8 cellular contexts compared by ENCODE assay signal in the genomic region with DNA sequence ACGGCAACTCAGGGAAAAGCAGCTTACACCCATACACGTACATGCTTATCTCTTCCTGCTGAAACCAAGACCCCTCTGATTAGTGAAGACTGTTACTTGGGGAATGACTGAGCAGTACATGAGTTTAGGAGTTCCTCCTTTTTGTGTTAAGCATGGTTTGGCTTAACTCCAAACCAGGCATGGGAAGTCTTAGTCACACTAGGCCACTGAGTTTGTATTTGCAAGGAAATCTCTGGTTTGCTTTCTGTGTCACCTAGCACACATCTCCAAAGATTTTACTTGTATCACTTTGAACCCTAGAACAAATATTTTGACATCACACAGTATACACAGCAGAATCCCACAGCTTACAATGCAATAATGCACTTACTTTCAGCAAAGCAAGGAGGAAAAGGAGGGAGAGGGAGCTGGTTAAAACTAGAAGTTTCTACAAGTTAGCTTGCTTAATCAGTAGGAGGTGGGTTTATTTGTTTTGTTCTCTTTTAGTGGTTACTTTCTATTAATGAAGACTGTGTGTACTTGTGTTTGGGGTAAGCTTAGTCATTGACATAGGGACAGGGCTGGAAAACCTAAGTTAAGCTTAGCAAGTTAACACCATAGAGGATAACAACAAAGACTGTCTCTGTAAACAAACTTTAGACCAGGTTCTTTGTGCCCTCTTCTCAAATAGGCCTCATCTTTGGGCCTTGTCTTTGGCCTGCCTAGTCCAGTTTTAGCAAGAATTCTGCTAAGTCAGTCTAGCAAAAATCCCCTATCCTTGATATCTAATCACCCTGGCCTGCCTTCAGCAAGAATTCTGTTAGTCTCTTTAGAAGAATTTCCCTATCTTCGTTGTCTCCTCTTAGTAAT.
DNase-seq lines count a peak whose midpoint lies in the region; ATAC-seq and TF ChIP-seq lines count a peak whose summit lies in the region.

No MANE protein-coding gene starts in this region.

- peak overlapping the region; percentile 43 for H3K27ac Mint-ChIP-seq in stimulated activated naive CD8-positive, alpha-beta T cell treated with anti-CD3 and anti-CD28 coated beads, Interleukin-15, Interleukin-2, amounts not matched to agents 100 ng/mL and 50 ng/mL, for 24 hours

- peak; percentile 62 to 73 for ATAC-seq in activated T-cell treated with anti-CD3 and anti-CD28 coated beads, Interleukin-2, amount 50 U/mL, for 4 hours

- peaks cover 4% of the 10 kb centered on the region for H3K4me1 Mint-ChIP-seq in activated T-cell treated with anti-CD3 and anti-CD28 coated beads, Interleukin-2, amount 50 U/mL, for 4 hours (ENCODE audit: low read depth)
- peaks cover 33% of the 10 kb centered on the region for H3K4me1 Mint-ChIP-seq in stimulated activated naive CD8-positive, alpha-beta T cell treated with anti-CD3 and anti-CD28 coated beads, Interleukin-15, Interleukin-2, amounts not matched to agents 100 ng/mL and 50 ng/mL, for 24 hours (ENCODE audit: low read depth)

- peak; percentile 2 for DNase-seq in stimulated activated CD4-positive, alpha-beta T cell treated with anti-CD3 and anti-CD28 coated beads, Interleukin-12 subunit alpha, Interleukin-12 subunit beta, amount 100 ng/mL, for 4 hours
- DNase-seq in stimulated activated CD4-positive, alpha-beta T cell treated with anti-CD3 and anti-CD28 coated beads, Interleukin-4, amount 100 ng/mL, for 4 hours: no peak
- peak; percentile 86 for DNase-seq in HS-5 (ENCODE audit: low read depth)
- no peak for DNase-seq in activated T-cell treated with anti-CD3 and anti-CD28 coated beads, Interleukin-2, amount 50 U/mL, for 4 hours
- peak; percentile 98 for DNase-seq in iris pigment epithelial cell (ENCODE audit: low read depth)
- DNase-seq in GM20000 (ENCODE audit: low spot score): no peak
- no peak for DNase-seq in middle frontal gyrus (ENCODE audit: extremely low spot score, low spot score)

- TF ChIP-seq CTCF in GM20000 (IDR thresholded peaks at IDR 0.05; ENCODE audit: extremely low read depth, missing control alignments): no peak

- peaks cover 5% of the 10 kb centered on the region for H3K27me3 Mint-ChIP-seq in activated T-cell treated with anti-CD3 and anti-CD28 coated beads, Interleukin-2, amount 50 U/mL, for 4 hours (ENCODE audit: low read depth)
- H3K27me3 Mint-ChIP-seq in stimulated activated naive CD8-positive, alpha-beta T cell treated with anti-CD3 and anti-CD28 coated beads, Interleukin-15, Interleukin-2, amounts not matched to agents 100 ng/mL and 50 ng/mL, for 24 hours: no peaks in the 10 kb centered on the region

- H3K36me3 Mint-ChIP-seq in activated T-cell treated with anti-CD3 and anti-CD28 coated beads, Interleukin-2, amount 50 U/mL, for 4 hours (ENCODE audit: insufficient read depth): no peaks in the 10 kb centered on the region
- H3K36me3 Mint-ChIP-seq in stimulated activated naive CD8-positive, alpha-beta T cell treated with anti-CD3 and anti-CD28 coated beads, Interleukin-15, Interleukin-2, amounts not matched to agents 100 ng/mL and 50 ng/mL, for 24 hours (ENCODE audit: low read depth): no peaks in the 10 kb centered on the region

- no peak overlapping the region for H3K4me3 Mint-ChIP-seq in activated T-cell treated with anti-CD3 and anti-CD28 coated beads, Interleukin-2, amount 50 U/mL, for 4 hours
- no peak overlapping the region for H3K4me3 Mint-ChIP-seq in stimulated activated naive CD8-positive, alpha-beta T cell treated with anti-CD3 and anti-CD28 coated beads, Interleukin-15, Interleukin-2, amounts not matched to agents 100 ng/mL and 50 ng/mL, for 24 hours

- no peaks in the 10 kb centered on the region for H3K9me3 Mint-ChIP-seq in activated T-cell treated with anti-CD3 and anti-CD28 coated beads, Interleukin-2, amount 50 U/mL, for 4 hours
- H3K9me3 Mint-ChIP-seq in stimulated activated naive CD8-positive, alpha-beta T cell treated with anti-CD3 and anti-CD28 coated beads, Interleukin-15, Interleukin-2, amounts not matched to agents 100 ng/mL and 50 ng/mL, for 24 hours: no peaks in the 10 kb centered on the region

Comparison
In these comparisons a context has a peak if more than half of its experiments do, and no peak if none do; other contexts are left out.
1. DNase-seq: peak in stimulated activated CD4-positive, alpha-beta T cell treated with anti-CD3 and anti-CD28 coated beads, Interleukin-12 subunit alpha, Interleukin-12 subunit beta, amount 100 ng/mL, for 4 hours (single experiment), HS-5 (single experiment) and iris pigment epithelial cell (single experiment); none in stimulated activated CD4-positive, alpha-beta T cell treated with anti-CD3 and anti-CD28 coated beads, Interleukin-4, amount 100 ng/mL, for 4 hours (0 of 2), activated T-cell treated with anti-CD3 and anti-CD28 coated beads, Interleukin-2, amount 50 U/mL, for 4 hours (single experiment), GM20000 (single experiment) and middle frontal gyrus (single experiment).